Comparison of ENCODE assay signal across 2 cellular contexts in the genomic region with DNA sequence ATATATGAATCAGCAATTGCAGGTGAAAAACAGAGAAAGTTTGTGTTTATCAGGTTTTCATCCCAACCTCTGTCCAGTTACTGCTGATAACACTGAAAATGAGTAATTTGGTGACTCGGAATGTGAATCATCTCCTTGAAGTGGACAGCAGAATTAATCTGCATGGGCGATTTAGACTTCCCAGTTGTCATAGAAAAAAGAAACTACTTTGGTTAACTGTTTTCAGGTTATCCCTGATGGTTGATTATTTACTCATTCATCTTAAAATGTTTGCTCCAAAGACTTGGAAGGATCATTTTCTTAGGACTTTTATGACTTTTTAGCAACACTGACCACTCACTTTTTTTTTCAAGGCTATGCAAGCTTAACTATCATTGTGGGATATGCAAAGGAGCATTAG.
TF ChIP-seq lines count a peak whose summit lies in the region.

No MANE protein-coding gene starts in this region.

TF ChIP-seq in IMR-90, 13 proteins besides CTCF, POLR2A, EP300 and RAD21:
- TF ChIP-seq MAFK (IDR thresholded peaks at IDR 0.05; ENCODE audit: low read depth, low read length) (peak; percentile 30; the same call in 1 of the 2 replicates), FOS (IDR thresholded peaks at IDR 0.05; ENCODE audit: low read depth, low read length) (peak; percentile 46; the same call in 1 of the 2 replicates), BHLHE40 (IDR thresholded peaks at IDR 0.05; ENCODE audit: low read depth, low read length) (no peak)
TF ChIP-seq in IMR-90: peak in this region for 2.

TF ChIP-seq in GM23338, 12 proteins besides CTCF, POLR2A, EP300 and RAD21:
- TF ChIP-seq ZNF114 (CRISPR knock-in tag; IDR thresholded peaks at IDR 0.05) (no peak), ETS1 (IDR thresholded peaks at IDR 0.05) (no peak), STAT1 (IDR thresholded peaks at IDR 0.05; ENCODE audit: unreplicated experiment) (no peak), JUNB (IDR thresholded peaks at IDR 0.05; ENCODE audit: unreplicated experiment) (no peak), ZNF462 (CRISPR knock-in tag; IDR thresholded peaks at IDR 0.05) (no peak), EZH2 (IDR thresholded peaks at IDR 0.05; ENCODE audit: low read depth, unreplicated experiment) (no peak), EZH2phosphoT487 (IDR thresholded peaks at IDR 0.05; ENCODE audit: unreplicated experiment) (no peak), POLR2AphosphoS5 (IDR thresholded peaks at IDR 0.05; ENCODE audit: low read depth) (no peak), CREB1 (CRISPR knock-in tag; IDR thresholded peaks at IDR 0.05; ENCODE audit: low read depth) (no peak), NANOG (IDR thresholded peaks at IDR 0.05; ENCODE audit: borderline replicate concordance) (no peak)
- TF ChIP-seq, protein P1, sequence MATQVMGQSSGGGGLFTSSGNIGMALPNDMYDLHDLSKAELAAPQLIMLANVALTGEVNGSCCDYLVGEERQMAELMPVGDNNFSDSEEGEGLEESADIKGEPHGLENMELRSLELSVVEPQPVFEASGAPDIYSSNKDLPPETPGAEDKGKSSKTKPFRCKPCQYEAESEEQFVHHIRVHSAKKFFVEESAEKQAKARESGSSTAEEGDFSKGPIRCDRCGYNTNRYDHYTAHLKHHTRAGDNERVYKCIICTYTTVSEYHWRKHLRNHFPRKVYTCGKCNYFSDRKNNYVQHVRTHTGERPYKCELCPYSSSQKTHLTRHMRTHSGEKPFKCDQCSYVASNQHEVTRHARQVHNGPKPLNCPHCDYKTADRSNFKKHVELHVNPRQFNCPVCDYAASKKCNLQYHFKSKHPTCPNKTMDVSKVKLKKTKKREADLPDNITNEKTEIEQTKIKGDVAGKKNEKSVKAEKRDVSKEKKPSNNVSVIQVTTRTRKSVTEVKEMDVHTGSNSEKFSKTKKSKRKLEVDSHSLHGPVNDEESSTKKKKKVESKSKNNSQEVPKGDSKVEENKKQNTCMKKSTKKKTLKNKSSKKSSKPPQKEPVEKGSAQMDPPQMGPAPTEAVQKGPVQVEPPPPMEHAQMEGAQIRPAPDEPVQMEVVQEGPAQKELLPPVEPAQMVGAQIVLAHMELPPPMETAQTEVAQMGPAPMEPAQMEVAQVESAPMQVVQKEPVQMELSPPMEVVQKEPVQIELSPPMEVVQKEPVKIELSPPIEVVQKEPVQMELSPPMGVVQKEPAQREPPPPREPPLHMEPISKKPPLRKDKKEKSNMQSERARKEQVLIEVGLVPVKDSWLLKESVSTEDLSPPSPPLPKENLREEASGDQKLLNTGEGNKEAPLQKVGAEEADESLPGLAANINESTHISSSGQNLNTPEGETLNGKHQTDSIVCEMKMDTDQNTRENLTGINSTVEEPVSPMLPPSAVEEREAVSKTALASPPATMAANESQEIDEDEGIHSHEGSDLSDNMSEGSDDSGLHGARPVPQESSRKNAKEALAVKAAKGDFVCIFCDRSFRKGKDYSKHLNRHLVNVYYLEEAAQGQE (IDR thresholded peaks at IDR 0.05; ENCODE audit: unreplicated experiment): no peak
